In genomic region chr14:95268350-95268749, GRCh38 we compare ENCODE assay signal across 19 cellular contexts. TPM values are rescaled to one million over a fixed set of nuclear protein-coding genes. Genes with fewer than 3 reads are reported as not detected.
DNase-seq lines count a peak whose midpoint lies in the region; ATAC-seq lines count a peak whose summit lies in the region.
"Had no signal": no experiment of that assay in that cellular context is flagged by ENCODE, and none has a peak within 500 bp of the region (broad histone marks: within the 10 kb centered on the region; RNA-seq: fewer than 3 reads in every experiment).

No MANE protein-coding gene starts in this region.

- POLR2A ChIA-PET in activated CD4-positive, alpha-beta memory T cell treated with anti-CD3 and anti-CD28 coated beads for 36 hours (lab: Charles Lee) = interaction anchor here (0.8 to 2.1 kb wide), 2 partner anchors 8 to 68 kb away, joined by 3 to 6 read pairs; no protein-coding TSS in a partner anchor
- POLR2A ChIA-PET in activated CD4-positive, alpha-beta memory T cell treated with anti-CD3 and anti-CD28 coated beads, Interleukin-2, amount 10 ng/mL, durations not matched to agents 7 days and 5 days (lab: Charles Lee) = no interaction called here

- H2AFZ ChIP-seq in mesenchymal stem cell (ENCODE audit: low read depth, low read length) = no peak overlapping the region

- H3K79me1 ChIP-seq in mesenchymal stem cell (replicated peaks; ENCODE audit: low read length, poor library complexity, severe bottlenecking) = peaks cover 20% of the 10 kb centered on the region

- H3K9ac ChIP-seq in mesenchymal stem cell (ENCODE audit: low read length) = no peak overlapping the region
- H3K9ac ChIP-seq: KMS-11 had no signal

- H3K14ac ChIP-seq in mesenchymal stem cell (ENCODE audit: low read length in 2 of 2) = no peak overlapping the region

- no peaks in the 10 kb centered on the region for H3K36me3 Mint-ChIP-seq in activated CD4-positive, alpha-beta memory T cell treated with anti-CD3 and anti-CD28 coated beads for 36 hours
- H3K36me3 Mint-ChIP-seq in activated CD4-positive, alpha-beta memory T cell treated with anti-CD3 and anti-CD28 coated beads, Interleukin-2, amount 10 ng/mL, durations not matched to agents 7 days and 5 days (ENCODE audit: low read depth) = no peaks in the 10 kb centered on the region

- CTCF ChIA-PET in activated CD4-positive, alpha-beta memory T cell treated with anti-CD3 and anti-CD28 coated beads for 36 hours (lab: Charles Lee) = interaction anchor here (0.8 kb wide), 1 partner anchor 12 kb away, joined by 4 read pairs; no protein-coding TSS in a partner anchor
- CTCF ChIA-PET in activated CD4-positive, alpha-beta memory T cell treated with anti-CD3 and anti-CD28 coated beads, Interleukin-2, amount 10 ng/mL, durations not matched to agents 7 days and 5 days (lab: Charles Lee) = interaction anchor here (0.7 kb wide), 2 partner anchors 41 to 939 kb away, joined by 3 to 4 read pairs; no protein-coding TSS in a partner anchor

- H3K27me3 ChIP-seq in mesenchymal stem cell (ENCODE audit: control insufficient read depth in 1 of 2, insufficient read depth in 1 of 2, low read length in 2 of 2) = no peaks in the 10 kb centered on the region
- H3K27me3 ChIP-seq: MG63 had no signal

- peaks cover 38% of the 10 kb centered on the region for H3K4me1 Mint-ChIP-seq in activated CD4-positive, alpha-beta memory T cell treated with anti-CD3 and anti-CD28 coated beads for 36 hours (ENCODE audit: low read depth)
- H3K4me1 Mint-ChIP-seq in activated CD4-positive, alpha-beta memory T cell treated with anti-CD3 and anti-CD28 coated beads, Interleukin-2, amount 10 ng/mL, durations not matched to agents 7 days and 5 days = peaks cover 29% of the 10 kb centered on the region

- H2BK15ac ChIP-seq in mesenchymal stem cell (ENCODE audit: low read depth, poor library complexity, severe bottlenecking) = no peak overlapping the region

- intact Hi-C loops in activated CD4-positive, alpha-beta memory T cell treated with anti-CD3 and anti-CD28 coated beads for 36 hours (cut with micrococcal nuclease) = loop anchor here (1.0 to 10.0 kb wide), 6 partner anchors 8 to 1306 kb away; partner anchors contain the start of genes PAPOLA and PPP4R4

- no peak overlapping the region for H3K27ac ChIP-seq in mesenchymal stem cell (ENCODE audit: low read length, poor library complexity, severe bottlenecking)
- H3K27ac ChIP-seq: KMS-11, RWPE1 had no signal

- no peak overlapping the region for H3K4me3 Mint-ChIP-seq in activated CD4-positive, alpha-beta memory T cell treated with anti-CD3 and anti-CD28 coated beads for 36 hours
- H3K4me3 Mint-ChIP-seq in activated CD4-positive, alpha-beta memory T cell treated with anti-CD3 and anti-CD28 coated beads, Interleukin-2, amount 10 ng/mL, durations not matched to agents 7 days and 5 days = no peak overlapping the region

- no peak overlapping the region for H2BK120ac ChIP-seq in mesenchymal stem cell (ENCODE audit: low read depth, low read length)

- peaks cover 28% of the 10 kb centered on the region for H3K4me1 ChIP-seq in mesenchymal stem cell (ENCODE audit: control insufficient read depth, insufficient read depth, low read depth, low read length)

- no peak overlapping the region for H4K8ac ChIP-seq in mesenchymal stem cell (ENCODE audit: low read length)

- no peak overlapping the region for H3K4me2 ChIP-seq in mesenchymal stem cell (ENCODE audit: low read length, poor library complexity, severe bottlenecking)
- H3K4me2 ChIP-seq: KMS-11 had no signal

- H2BK5ac ChIP-seq in mesenchymal stem cell (ENCODE audit: low read depth, low read length, poor library complexity, severe bottlenecking) = no peak overlapping the region

- H2BK12ac ChIP-seq in mesenchymal stem cell (ENCODE audit: low read length in 2 of 2) = no peak overlapping the region

- H3K4me3 ChIP-seq in mesenchymal stem cell (ENCODE audit: insufficient read depth in 1 of 2, low read depth in 1 of 2, low read length in 2 of 2) = no peak overlapping the region
- H3K4me3 ChIP-seq: MG63 had no signal

- no peak for ATAC-seq in HG03159 (IDR thresholded peaks at IDR 0.05; ENCODE audit: unreplicated experiment)

- H3K27ac Mint-ChIP-seq in activated CD4-positive, alpha-beta memory T cell treated with anti-CD3 and anti-CD28 coated beads for 36 hours = no peak overlapping the region
- no peak overlapping the region for H3K27ac Mint-ChIP-seq in activated CD4-positive, alpha-beta memory T cell treated with anti-CD3 and anti-CD28 coated beads, Interleukin-2, amount 10 ng/mL, durations not matched to agents 7 days and 5 days

- peaks cover 0 to 4% of the 10 kb centered on the region in 2 experiments for H3K36me3 ChIP-seq in mesenchymal stem cell (ENCODE audit: control insufficient read depth in 1 of 2, insufficient read depth in 2 of 2, low read depth in 1 of 2, low read length in 2 of 2)
- H3K36me3 ChIP-seq: MG63 had no signal

- H3K9me3 Mint-ChIP-seq in activated CD4-positive, alpha-beta memory T cell treated with anti-CD3 and anti-CD28 coated beads for 36 hours = no peaks in the 10 kb centered on the region
- H3K9me3 Mint-ChIP-seq in activated CD4-positive, alpha-beta memory T cell treated with anti-CD3 and anti-CD28 coated beads, Interleukin-2, amount 10 ng/mL, durations not matched to agents 7 days and 5 days = no peaks in the 10 kb centered on the region

- no peak overlapping the region for H3K23ac ChIP-seq in mesenchymal stem cell (ENCODE audit: low read length in 2 of 2)

- no peaks in the 10 kb centered on the region for H3K27me3 Mint-ChIP-seq in activated CD4-positive, alpha-beta memory T cell treated with anti-CD3 and anti-CD28 coated beads for 36 hours
- peaks cover 10% of the 10 kb centered on the region for H3K27me3 Mint-ChIP-seq in activated CD4-positive, alpha-beta memory T cell treated with anti-CD3 and anti-CD28 coated beads, Interleukin-2, amount 10 ng/mL, durations not matched to agents 7 days and 5 days

- no peak overlapping the region for H4K91ac ChIP-seq in mesenchymal stem cell (ENCODE audit: low read length)

- H2AK5ac ChIP-seq in mesenchymal stem cell (ENCODE audit: low read length, severe bottlenecking) = peak overlapping the region; percentile 14

- H3K4ac ChIP-seq in mesenchymal stem cell (ENCODE audit: low read depth in 1 of 2, low read length in 2 of 2) = no peak overlapping the region

- DNase-seq in activated CD4-positive, alpha-beta memory T cell treated with anti-CD3 and anti-CD28 coated beads for 36 hours = peak; percentile 21
- DNase-seq in activated CD4-positive, alpha-beta memory T cell treated with anti-CD3 and anti-CD28 coated beads, Interleukin-2, amount 10 ng/mL, durations not matched to agents 7 days and 5 days = no peak
- peak; percentile 31 for DNase-seq in CD1c-positive myeloid dendritic cell (ENCODE audit: extremely low spot score)
- DNase-seq in MV-4-11 (lab: John Stamatoyannopoulos, UW) = peak; percentile 45
- DNase-seq in mesenchymal stem cell = no peak
- DNase-seq in hypothalamus (lab: John Stamatoyannopoulos, UW) = no peak
- no peak for DNase-seq in SK-N-DZ (ENCODE audit: low spot score)
- DNase-seq: 8988T; C1 segment of cervical spinal cord; GOT3; MG63; NCI-H1105; NCI-H187; NCI-H69; NK-92 treated with Interleukin-12 subunit alpha and Interleukin-12 subunit beta, amount 100 ng/mL, for 24 hours; OCI-M1 had no signal

- H3K18ac ChIP-seq in mesenchymal stem cell (ENCODE audit: low read depth in 1 of 2, low read length in 2 of 2) = no peak overlapping the region

- no peaks in the 10 kb centered on the region for H3K9me3 ChIP-seq in mesenchymal stem cell (ENCODE audit: control insufficient read depth, low read length)
- H3K9me3 ChIP-seq: MG63 had no signal

RNA-seq across cellular contexts. Expression of gene CLMN, which starts 51.4 kb away (rescaled TPM):
- under 1 TPM; 0.92 to 0.97 TPM for total RNA-seq in activated CD4-positive, alpha-beta memory T cell treated with anti-CD3 and anti-CD28 coated beads for 36 hours
- under 1 TPM; 0.33 to 0.48 TPM for total RNA-seq in activated CD4-positive, alpha-beta memory T cell treated with anti-CD3 and anti-CD28 coated beads, Interleukin-2, amount 10 ng/mL, durations not matched to agents 7 days and 5 days
- polyA plus RNA-seq in mesenchymal stem cell (2013, experiment 1 of 2) = 1.9 TPM
- 1.6 TPM for polyA plus RNA-seq in mesenchymal stem cell (2013, experiment 2 of 2)
- polyA plus RNA-seq in SK-N-DZ (2014; cell fraction: cytosol; rRNA removed) = 3.1 and 3.4 TPM in 2 replicates
- 5.3 and 12.1 TPM in 2 replicates for polyA plus RNA-seq in SK-N-DZ (2014; cell fraction: nucleus; rRNA removed)

Comparison
In these comparisons a context has a peak if more than half of its experiments do, and no peak if none do; other contexts are left out.
1. DNase-seq: peak in activated CD4-positive, alpha-beta memory T cell treated with anti-CD3 and anti-CD28 coated beads for 36 hours (single experiment), CD1c-positive myeloid dendritic cell (single experiment) and MV-4-11 (single experiment); none in activated CD4-positive, alpha-beta memory T cell treated with anti-CD3 and anti-CD28 coated beads, Interleukin-2, amount 10 ng/mL, durations not matched to agents 7 days and 5 days (single experiment), mesenchymal stem cell (single experiment), hypothalamus (0 of 51) and SK-N-DZ (single experiment).